Comparison of ENCODE assay signal across 1 cellular context in the genomic region with DNA sequence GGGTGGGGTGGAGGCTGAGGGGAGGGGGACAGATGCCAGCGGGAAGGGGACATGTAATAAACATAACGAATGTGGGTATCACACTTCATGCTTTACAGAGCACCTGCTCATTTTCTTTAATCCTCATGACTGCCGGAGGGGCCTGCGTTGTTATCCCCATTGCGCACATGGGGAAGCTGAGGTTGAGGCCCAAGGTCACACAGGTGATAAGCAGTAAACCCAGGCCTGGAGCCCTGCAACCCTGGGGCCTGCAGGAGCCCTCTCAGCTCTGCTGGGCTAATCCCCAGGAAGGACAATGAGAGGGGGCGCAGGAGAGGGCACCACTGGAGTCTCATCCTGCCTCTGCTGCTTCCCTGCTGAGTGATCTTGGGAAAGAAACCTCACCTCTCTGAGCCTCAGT.
TF ChIP-seq lines count a peak whose summit lies in the region.

No MANE protein-coding gene starts in this region.

TF ChIP-seq in H1, 55 proteins besides CTCF, POLR2A, EP300 and RAD21:
- TF ChIP-seq SAP30 (IDR thresholded peaks at IDR 0.05; ENCODE audit: insufficient read depth, insufficient replicate concordance, low read length) (no peak), ZNF274 (IDR thresholded peaks at IDR 0.05; ENCODE audit: borderline replicate concordance, extremely low read depth, low read length) (no peak), JUN (IDR thresholded peaks at IDR 0.05; ENCODE audit: low read depth, low read length) (no peak), PHF8 (conservative IDR thresholded peaks at IDR 0.05; ENCODE audit: low read depth, low read length) (no peak), CBX8 (IDR thresholded peaks at IDR 0.05; ENCODE audit: borderline replicate concordance, low read depth, low read length) (no peak), POLR2AphosphoS5 (IDR thresholded peaks at IDR 0.05; ENCODE audit: low read depth, low read length) (no peak), TEAD4 (IDR thresholded peaks at IDR 0.05; ENCODE audit: low read depth, low read length) (no peak), JUND (IDR thresholded peaks at IDR 0.05; ENCODE audit: low read length) (no peak), CBX5 (IDR thresholded peaks at IDR 0.05; ENCODE audit: low read depth, low read length) (no peak), SIN3A (conservative IDR thresholded peaks at IDR 0.05 in 1 of 2, IDR thresholded peaks at IDR 0.05 in 1 of 2; ENCODE audit: low read depth in 1 of 2, low read length in 2 of 2) (no peak), TAF1 (IDR thresholded peaks at IDR 0.05; ENCODE audit: low read depth, low read length) (no peak)
- TF ChIP-seq, protein P1, sequence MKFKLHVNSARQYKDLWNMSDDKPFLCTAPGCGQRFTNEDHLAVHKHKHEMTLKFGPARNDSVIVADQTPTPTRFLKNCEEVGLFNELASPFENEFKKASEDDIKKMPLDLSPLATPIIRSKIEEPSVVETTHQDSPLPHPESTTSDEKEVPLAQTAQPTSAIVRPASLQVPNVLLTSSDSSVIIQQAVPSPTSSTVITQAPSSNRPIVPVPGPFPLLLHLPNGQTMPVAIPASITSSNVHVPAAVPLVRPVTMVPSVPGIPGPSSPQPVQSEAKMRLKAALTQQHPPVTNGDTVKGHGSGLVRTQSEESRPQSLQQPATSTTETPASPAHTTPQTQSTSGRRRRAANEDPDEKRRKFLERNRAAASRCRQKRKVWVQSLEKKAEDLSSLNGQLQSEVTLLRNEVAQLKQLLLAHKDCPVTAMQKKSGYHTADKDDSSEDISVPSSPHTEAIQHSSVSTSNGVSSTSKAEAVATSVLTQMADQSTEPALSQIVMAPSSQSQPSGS (IDR thresholded peaks at IDR 0.05; ENCODE audit: low read length) = no peak
- TF ChIP-seq, protein P2, sequence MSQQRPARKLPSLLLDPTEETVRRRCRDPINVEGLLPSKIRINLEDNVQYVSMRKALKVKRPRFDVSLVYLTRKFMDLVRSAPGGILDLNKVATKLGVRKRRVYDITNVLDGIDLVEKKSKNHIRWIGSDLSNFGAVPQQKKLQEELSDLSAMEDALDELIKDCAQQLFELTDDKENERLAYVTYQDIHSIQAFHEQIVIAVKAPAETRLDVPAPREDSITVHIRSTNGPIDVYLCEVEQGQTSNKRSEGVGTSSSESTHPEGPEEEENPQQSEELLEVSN (IDR thresholded peaks at IDR 0.05) = no peak
TF ChIP-seq in H1: peak in this region for 0.
